In genomic region chr17:75589017-75589918, GRCh38 we compare ENCODE assay signal across 8 cellular contexts. TPM values are rescaled to one million over a fixed set of nuclear protein-coding genes. Genes with fewer than 3 reads are reported as not detected.
DNase-seq lines count a peak whose midpoint lies in the region; ATAC-seq lines count a peak whose summit lies in the region.

No MANE protein-coding gene starts in this region.

- H3K27me3 ChIP-seq in ACC112 (ENCODE audit: insufficient read depth, low read length), result peaks cover 38% of the 10 kb centered on the region

- H2AFZ ChIP-seq in ACC112 (ENCODE audit: low read length, unreplicated experiment), result no peak overlapping the region

- no peaks in the 10 kb centered on the region for H3K36me3 ChIP-seq in ACC112 (ENCODE audit: insufficient read depth, low read length)

- H3K79me2 ChIP-seq in ACC112 (ENCODE audit: control insufficient read depth, insufficient read depth, low read length, unreplicated experiment), result no peaks in the 10 kb centered on the region

- ATAC-seq in GM18868 (IDR thresholded peaks at IDR 0.05; ENCODE audit: unreplicated experiment) (peak; percentile 81), HG03354 (IDR thresholded peaks at IDR 0.05; ENCODE audit: poor library complexity, severe bottlenecking, unreplicated experiment) (peak; percentile 83)

- no peaks in the 10 kb centered on the region for H3K4me1 ChIP-seq in ACC112 (ENCODE audit: control insufficient read depth, insufficient read depth, low read length, unreplicated experiment)

- peak overlapping the region; percentile 69 for H3K4me3 ChIP-seq in ACC112 (ENCODE audit: low read depth, low read length)

- H3K27ac ChIP-seq in ACC112 (ENCODE audit: low read depth, low read length) (no peak overlapping the region), cingulate gyrus (ENCODE audit: low read depth, low read length) (peak overlapping the region; percentile 75)

- DNase-seq in NCI-H460 (ENCODE audit: extremely low read depth, low read depth) (peak; percentile 90), kidney tubule cell (ENCODE audit: low spot score) (peak; percentile 86)
- peak; percentile 99 for DNase-seq in activated CD4-positive, alpha-beta T cell treated with anti-CD3 and anti-CD28 coated beads for 48 hours
- peak; percentile 99 for DNase-seq in stimulated activated CD4-positive, alpha-beta T cell treated with anti-CD3 and anti-CD28 coated beads, Interleukin-15, amount 100 ng/mL, for 24 hours

RNA-seq across cellular contexts. Expression of gene MYO15B, which starts 1.7 kb away (rescaled TPM):
- total RNA-seq in NCI-H460 (2014; rRNA removed; shearing (Covaris generic)), result 1.2 and 2.9 TPM in 2 replicates
- polyA plus RNA-seq in NCI-H460 (2014; cell fraction: nucleus; rRNA removed), result 1.1 and 4.5 TPM in 2 replicates

RNA-seq across cellular contexts. Expression of gene SMIM5, which starts 44.0 kb away (rescaled TPM):
- 0.02 TPM in 1 of 2 replicates, not detected in the other for total RNA-seq in NCI-H460 (2014; rRNA removed; shearing (Covaris generic))
- polyA plus RNA-seq in NCI-H460 (2014; cell fraction: nucleus; rRNA removed), result not detected in 2 replicates
